Comparison of ENCODE assay signal across 16 cellular contexts in the genomic region with DNA sequence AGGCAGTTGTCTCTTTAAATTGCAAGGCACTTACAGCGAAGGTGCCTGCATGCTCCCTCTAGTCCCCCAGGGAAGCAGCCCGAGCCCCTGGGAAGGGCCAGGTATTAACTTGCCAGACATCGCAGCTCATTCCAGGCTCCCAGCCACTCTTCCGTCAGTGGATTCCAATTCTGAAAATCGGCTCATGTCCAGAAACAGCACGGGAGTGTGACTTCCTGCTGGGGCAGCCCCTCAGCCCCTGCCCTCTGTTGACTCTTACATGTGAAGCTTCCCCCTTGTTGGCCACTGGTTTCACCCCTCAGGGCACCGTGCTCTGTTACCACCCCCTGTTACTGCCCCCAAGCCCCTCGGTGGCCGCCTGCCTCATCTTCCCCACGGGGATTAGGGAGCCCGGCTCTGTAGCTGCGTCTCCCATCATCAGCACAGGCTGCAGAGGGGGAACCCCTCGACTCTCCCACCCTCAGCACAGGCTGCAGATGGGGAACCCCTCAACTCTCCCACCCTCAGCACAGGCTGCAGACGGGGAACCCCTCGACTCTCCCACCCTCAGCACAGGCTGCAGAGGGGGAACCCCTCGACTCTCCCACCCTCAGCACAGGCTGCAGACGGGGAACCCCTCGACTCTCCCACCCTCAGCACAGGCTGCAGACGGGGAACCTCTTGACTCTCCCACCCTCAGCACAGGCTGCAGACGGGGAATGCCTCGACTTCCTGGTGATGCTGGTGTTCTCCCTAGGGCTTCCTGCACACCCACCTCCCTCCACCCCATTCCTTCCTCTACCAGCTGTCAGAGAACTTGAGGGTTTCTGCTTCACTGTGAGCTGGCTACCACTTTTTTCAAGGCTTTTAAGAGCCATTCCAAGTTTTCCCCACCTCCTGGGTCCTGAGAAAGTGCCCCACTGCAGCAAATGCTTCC. TPM values are rescaled to one million over a fixed set of nuclear protein-coding genes. Genes with fewer than 3 reads are reported as not detected.
"Had no signal": no experiment of that assay in that cellular context is flagged by ENCODE, and none has a peak within 500 bp of the region (broad histone marks: within the 10 kb centered on the region; RNA-seq: fewer than 3 reads in every experiment).

No MANE protein-coding gene starts in this region.

- H3K4me1 ChIP-seq: gastrocnemius medialis, left lung, psoas muscle, upper lobe of right lung had no signal

- H3K27ac ChIP-seq: gastrocnemius medialis, heart left ventricle, left lung, ovary, psoas muscle, upper lobe of right lung, VCaP had no signal

- DNase-seq: activated CD4-positive, alpha-beta T cell treated with anti-CD3 and anti-CD28 coated beads for 1 hour; activated gamma-delta T cell; effector CD8-positive, alpha-beta T cell; gastrocnemius medialis; heart left ventricle; left lung; mucosa of descending colon; naive B cell; ovary; psoas muscle; right cardiac atrium; stimulated activated CD4-positive, alpha-beta T cell treated with anti-CD3 and anti-CD28 coated beads, Interleukin-2, amount 100 ng/mL, for 24 hours; upper lobe of right lung had no signal

- H3K9me3 ChIP-seq: gastrocnemius medialis, mucosa of descending colon, ovary, psoas muscle, upper lobe of right lung had no signal

- H3K27me3 ChIP-seq: left lung, ovary, upper lobe of right lung had no signal

- H3K4me3 ChIP-seq: gastrocnemius medialis, heart left ventricle, left lung, mucosa of descending colon, ovary, psoas muscle, upper lobe of right lung had no signal

- H3K36me3 ChIP-seq: gastrocnemius medialis, heart left ventricle, left lung, ovary, upper lobe of right lung had no signal

- ATAC-seq: esophagus mucosa, gastrocnemius medialis, heart left ventricle, left lung, mucosa of descending colon, psoas muscle, right cardiac atrium, upper lobe of right lung had no signal

RNA-seq across cellular contexts. Expression of a gene that starts 11.1 kb away (rescaled TPM):
- total RNA-seq: activated CD8-positive, alpha-beta memory T cell treated with anti-CD3 and anti-CD28 coated beads for 36 hours; esophagus mucosa had no signal
